Comparison of ENCODE assay signal across 9 cellular contexts in genomic region chr3:161560006-161560637, GRCh38.
DNase-seq lines count a peak whose midpoint lies in the region; ATAC-seq, FAIRE-seq and TF ChIP-seq lines count a peak whose summit lies in the region.
"Had no signal": no experiment of that assay in that cellular context is flagged by ENCODE, and none has a peak within 500 bp of the region (broad histone marks: within the 10 kb centered on the region; RNA-seq: fewer than 3 reads in every experiment).

No MANE protein-coding gene starts in this region.

- DNase-seq in DMS53 (lab: John Stamatoyannopoulos, UW) (peak; percentile 68), H7 (peak; percentile 14), NCI-H526 (lab: John Stamatoyannopoulos, UW) (peak; percentile 23 to 54), bronchial epithelial cell (ENCODE audit: low read depth) (peak; percentile 29), left lung (no peak), RCC 7860 (ENCODE audit: low spot score) (no peak)
- DNase-seq in effector CD4-positive, alpha-beta T cell, result no peak
- DNase-seq in stimulated activated naive CD4-positive, alpha-beta T cell (lab: John Stamatoyannopoulos, UW), result no peak

- FAIRE-seq in bronchial epithelial cell (lab: Jason Lieb, UNC) (no peak), RCC 7860 (lab: Jason Lieb, UNC) (no peak)

- H3K27me3 ChIP-seq in H7 (ENCODE audit: control insufficient read depth, insufficient read depth, low read length) (no peaks in the 10 kb centered on the region), bronchial epithelial cell (ENCODE audit: control insufficient read depth, insufficient read depth, low read length) (peaks cover 2% of the 10 kb centered on the region), left lung (no peaks in the 10 kb centered on the region)
- H3K27me3 ChIP-seq: neutrophil had no signal

- no peaks in the 10 kb centered on the region for H3K4me1 ChIP-seq in left lung

- no peaks in the 10 kb centered on the region for H3K36me3 ChIP-seq in H7 (replicated peaks; ENCODE audit: control insufficient read depth, insufficient read depth, low read length)
- no peaks in the 10 kb centered on the region for H3K36me3 ChIP-seq in bronchial epithelial cell (ENCODE audit: control insufficient read depth, insufficient read depth, low read length)
- H3K36me3 ChIP-seq in left lung, result no peaks in the 10 kb centered on the region
- H3K36me3 ChIP-seq: neutrophil had no signal

- ATAC-seq in left lung, result peak; percentile 95

- TF ChIP-seq CTCF in bronchial epithelial cell (IDR thresholded peaks at IDR 0.05; ENCODE audit: insufficient read depth, low read length, severe bottlenecking), result peak; percentile 56
- TF ChIP-seq CTCF in left lung (IDR thresholded peaks at IDR 0.05), result peak in 1 of 2 donors; percentile 25

- H3K27ac ChIP-seq in left lung, result no peak overlapping the region
- H3K27ac ChIP-seq: neutrophil had no signal

- no peaks in the 10 kb centered on the region for H3K9me3 ChIP-seq in left lung
- H3K9me3 ChIP-seq: neutrophil had no signal

- intact Hi-C loops in left lung (cut with DNase I), result no loop called here

- H3K4me3 ChIP-seq in H7 (ENCODE audit: insufficient read depth, low read depth, low read length) (no peak overlapping the region), bronchial epithelial cell (ENCODE audit: low read depth, low read length) (no peak overlapping the region), left lung (no peak overlapping the region)

Comparison
In these comparisons a context has a peak if more than half of its experiments do, and no peak if none do; other contexts are left out.
1. DNase-seq: peak in DMS53 (single experiment), H7 (single experiment), NCI-H526 (2 of 2) and bronchial epithelial cell (single experiment); none in left lung (0 of 2), effector CD4-positive, alpha-beta T cell (single experiment), RCC 7860 (single experiment) and stimulated activated naive CD4-positive, alpha-beta T cell (0 of 6).